10 cellular contexts compared by ENCODE assay signal in genomic region chr20:21269772-21270171, GRCh38.
"Had no signal": no experiment of that assay in that cellular context is flagged by ENCODE, and none has a peak within 500 bp of the region (broad histone marks: within the 10 kb centered on the region; RNA-seq: fewer than 3 reads in every experiment).

No MANE protein-coding gene starts in this region.

- FAIRE-seq: HTR-8/SVneo, K562 had no signal

- H2AFZ ChIP-seq: GM23248 had no signal

- DNase-seq: GM23248, GOT3, H7, HFFc6, IMR-90, KG1 had no signal

- H3K9ac ChIP-seq: GM23248 had no signal

- H3K4me3 ChIP-seq: GM23248, HAP-1, K562 had no signal

- ATAC-seq: HCT116, K562 had no signal

- H3K9me3 ChIP-seq: HAP-1 had no signal

- H3K27ac ChIP-seq: GM23248 had no signal

- H3K36me3 ChIP-seq: HAP-1 had no signal

- H3K4me1 ChIP-seq: HAP-1 had no signal
